In the genomic region with DNA sequence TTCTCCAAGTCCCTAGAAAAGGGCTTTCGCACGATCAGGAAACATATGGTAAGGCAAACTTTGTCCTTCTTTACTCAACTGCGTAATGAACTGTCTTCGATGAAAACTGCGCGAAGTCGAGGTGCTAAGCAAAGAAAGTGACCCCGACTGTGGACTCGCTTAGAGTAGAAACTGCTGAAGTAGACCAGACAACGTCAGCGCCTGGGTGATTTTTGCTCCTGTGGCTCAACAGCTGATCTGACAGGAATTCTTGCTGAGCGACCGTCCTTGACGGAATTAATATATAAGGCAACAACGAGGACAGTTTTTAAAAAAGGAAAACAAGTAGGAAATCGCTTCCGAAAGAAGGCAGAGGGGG, we compare ENCODE assay signal across 8 cellular contexts. TPM values are rescaled to one million over a fixed set of nuclear protein-coding genes. Genes with fewer than 3 reads are reported as not detected.
DNase-seq lines count a peak whose midpoint lies in the region; ATAC-seq and TF ChIP-seq lines count a peak whose summit lies in the region.

No MANE protein-coding gene starts in this region.

- in situ Hi-C loops in ACHN (cut with HindIII; ENCODE audit: low pct_ligation_motif_present, low pct_unique_long_range_greater_than_20kb, low sequenced_read_pairs) (no loop called here), GM13977 (cut with MboI; ENCODE audit: low pct_unique_long_range_greater_than_20kb, low sequenced_read_pairs, unreplicated experiment) (no loop called here)

- no peaks in the 10 kb centered on the region for H3K4me1 ChIP-seq in NT2/D1 (ENCODE audit: insufficient read depth, insufficient read length)
- peaks cover 3% of the 10 kb centered on the region for H3K4me1 ChIP-seq in iPS-15b (ENCODE audit: control insufficient read depth, insufficient read depth, low read length)

- H3K9ac ChIP-seq in NT2/D1 (ENCODE audit: insufficient read length, low read depth), result peak overlapping the region; percentile 97
- H3K9ac ChIP-seq in iPS-15b (ENCODE audit: low read depth, low read length), result peak overlapping the region; percentile 86

- peaks cover 0 to 2% (median 0%) of the 10 kb centered on the region in 5 experiments for H3K9me3 Mint-ChIP-seq in brain

- H3K36me3 Mint-ChIP-seq in brain, result peaks cover 52% of the 10 kb centered on the region

- H3K9me3 ChIP-seq in NT2/D1 (ENCODE audit: insufficient read depth, low read length) (no peaks in the 10 kb centered on the region), iPS-15b (ENCODE audit: control insufficient read depth, insufficient read depth, low read length) (no peaks in the 10 kb centered on the region)

- H3K27me3 Mint-ChIP-seq in brain, result peaks cover 17% of the 10 kb centered on the region

- H3K27me3 ChIP-seq in NT2/D1 (ENCODE audit: insufficient read depth, insufficient read length) (no peaks in the 10 kb centered on the region), iPS-15b (ENCODE audit: control insufficient read depth, insufficient read depth, low read length) (no peaks in the 10 kb centered on the region)

- H3K36me3 ChIP-seq in NT2/D1 (ENCODE audit: insufficient read depth, insufficient read length, low read length), result peaks cover 35% of the 10 kb centered on the region
- peaks cover 9% of the 10 kb centered on the region for H3K36me3 ChIP-seq in iPS-15b (ENCODE audit: control insufficient read depth, insufficient read depth, low read length)

- peak overlapping the region; percentile 85 for H3K4me3 ChIP-seq in NT2/D1 (ENCODE audit: insufficient read length, low read depth)
- peak overlapping the region; percentile 92 for H3K4me3 ChIP-seq in iPS-15b (ENCODE audit: low read depth, low read length)
- H3K4me3 ChIP-seq in retinal pigment epithelial cell (ENCODE audit: low read length), result peak overlapping the region; percentile 98

- H3K4me3 Mint-ChIP-seq in brain, result peak overlapping the region; percentile 98 to 100 (median 100)

- H3K27ac Mint-ChIP-seq in brain, result peak overlapping the region; percentile 99 to 100 (median 99)

- no peak for TF ChIP-seq CTCF in GM13977 (IDR thresholded peaks at IDR 0.05; ENCODE audit: extremely low read depth, insufficient read depth, missing control alignments)
- no peak for TF ChIP-seq CTCF in brain (conservative IDR thresholded peaks at IDR 0.05)
- no peak for TF ChIP-seq CTCF in retinal pigment epithelial cell (conservative IDR thresholded peaks at IDR 0.05; ENCODE audit: low read depth, low read length)

- H3K4me1 Mint-ChIP-seq in brain, result peaks cover 33% of the 10 kb centered on the region

- DNase-seq in ACHN (peak; percentile 79), GM13977 (ENCODE audit: low spot score) (peak; percentile 36), NT2/D1 (ENCODE audit: low read depth, low spot score) (no peak), retinal pigment epithelial cell (ENCODE audit: low read depth) (no peak), LoVo (ENCODE audit: low spot score) (no peak)

- no peak for ATAC-seq in HG03280 (IDR thresholded peaks at IDR 0.05; ENCODE audit: unreplicated experiment)

RNA-seq across cellular contexts. Expression of a gene that starts 0.6 kb away (rescaled TPM):
- 40.2 TPM for polyA plus RNA-seq in brain (ENCODE audit: insufficient read depth, low read depth, low replicate concordance)

RNA-seq across cellular contexts. Expression of a gene that starts 32.7 kb away (rescaled TPM):
- 3.1 TPM for polyA plus RNA-seq in brain (ENCODE audit: insufficient read depth, low read depth, low replicate concordance)

RNA-seq across cellular contexts. Expression of a gene that starts 35.0 kb away (rescaled TPM):
- polyA plus RNA-seq in brain (ENCODE audit: insufficient read depth, low read depth, low replicate concordance), result 4.5 TPM

Comparison
In these comparisons a context has a peak if more than half of its experiments do, and no peak if none do; other contexts are left out.
1. DNase-seq: peak in ACHN (single experiment) and GM13977 (single experiment); none in NT2/D1 (single experiment), retinal pigment epithelial cell (single experiment) and LoVo (single experiment).
2. Peak in every context shown above with its lines, with median percentiles within 50 percentile points of each other: H3K4me3 ChIP-seq.